Comparison of ENCODE assay signal across 10 cellular contexts in genomic region chr13:87259479-87260083, GRCh38.
DNase-seq lines count a peak whose midpoint lies in the region; ATAC-seq and TF ChIP-seq lines count a peak whose summit lies in the region.
"Had no signal": no experiment of that assay in that cellular context is flagged by ENCODE, and none has a peak within 500 bp of the region (broad histone marks: within the 10 kb centered on the region; RNA-seq: fewer than 3 reads in every experiment).

No MANE protein-coding gene starts in this region.

- no peak overlapping the region for H3K27ac Mint-ChIP-seq in activated naive CD4-positive, alpha-beta T cell treated with anti-CD3 and anti-CD28 coated beads for 36 hours
- no peak overlapping the region for H3K27ac Mint-ChIP-seq in stimulated activated naive CD8-positive, alpha-beta T cell treated with anti-CD3 and anti-CD28 coated beads, Interleukin-15, amount 100 ng/mL, for 72 hours
- H3K27ac Mint-ChIP-seq: memory B cell had no signal

- CTCF ChIA-PET in HCT116 (lab: Charles Lee): no interaction called here
- CTCF ChIA-PET in activated naive CD4-positive, alpha-beta T cell treated with anti-CD3 and anti-CD28 coated beads for 36 hours (lab: Charles Lee): no interaction called here

- no peaks in the 10 kb centered on the region for H3K36me3 Mint-ChIP-seq in activated naive CD4-positive, alpha-beta T cell treated with anti-CD3 and anti-CD28 coated beads for 36 hours (ENCODE audit: low read depth)
- H3K36me3 Mint-ChIP-seq: memory B cell had no signal

- in situ Hi-C loops in ACHN (cut with HindIII; ENCODE audit: low pct_ligation_motif_present, low pct_unique_long_range_greater_than_20kb, low sequenced_read_pairs): no loop called here

- H3K4me2 ChIP-seq in HCT116 (ENCODE audit: low read length): peak overlapping the region; percentile 7; the same call in 1 of the 2 replicates

- peak; percentile 7 to 44 (median 42); a peak in 2 of 6 replicates for TF ChIP-seq CTCF in HCT116 (IDR thresholded peaks at IDR 0.05 in 2 of 3, conservative IDR thresholded peaks at IDR 0.05 in 1 of 3; ENCODE audit: borderline replicate concordance in 1 of 3, insufficient read depth in 1 of 3, low read depth in 2 of 3, low read length in 2 of 3)

- TF ChIP-seq POLR2A in HCT116 (IDR thresholded peaks at IDR 0.05; ENCODE audit: borderline replicate concordance, extremely low read depth, insufficient read depth, insufficient read length): no peak

- H3K27ac ChIP-seq in HCT116 (ENCODE audit: low read depth, low read length): no peak overlapping the region

- intact Hi-C loops in HCT116 (cut with micrococcal nuclease): no loop called here
- intact Hi-C loops in activated naive CD4-positive, alpha-beta T cell treated with anti-CD3 and anti-CD28 coated beads for 36 hours (cut with micrococcal nuclease): no loop called here

- DNase-seq in ACHN (peak; percentile 42), HCT116 (ENCODE audit: low read depth, low spot score) (peak; percentile 13), RPMI8226 (peak; percentile 10), globus pallidus (ENCODE audit: low spot score) (peak; percentile 11), superior temporal gyrus (ENCODE audit: extremely low spot score) (no peak)
- DNase-seq in activated naive CD4-positive, alpha-beta T cell treated with anti-CD3 and anti-CD28 coated beads for 36 hours: no peak
- DNase-seq in stimulated activated naive CD8-positive, alpha-beta T cell treated with anti-CD3 and anti-CD28 coated beads, Interleukin-15, amount 100 ng/mL, for 72 hours: no peak
- DNase-seq: stimulated activated CD4-positive, alpha-beta T cell treated with anti-CD3 and anti-CD28 coated beads, Interleukin-15, amount 100 ng/mL, for 24 hours had no signal

- no peak overlapping the region for H3K4me3 Mint-ChIP-seq in activated naive CD4-positive, alpha-beta T cell treated with anti-CD3 and anti-CD28 coated beads for 36 hours
- H3K4me3 Mint-ChIP-seq in stimulated activated naive CD8-positive, alpha-beta T cell treated with anti-CD3 and anti-CD28 coated beads, Interleukin-15, amount 100 ng/mL, for 72 hours: no peak overlapping the region
- H3K4me3 Mint-ChIP-seq: memory B cell had no signal

- POLR2A ChIA-PET in HCT116 (lab: Charles Lee): no interaction called here

- no peaks in the 10 kb centered on the region for H3K27me3 ChIP-seq in HCT116 (ENCODE audit: insufficient read depth, low read length)

- BruUV-seq in HCT116 (replicated peaks; lab: Mats Ljungman, UMichigan): no TSS peak

- no peak overlapping the region for H3K9ac ChIP-seq in HCT116 (ENCODE audit: low read length)

- H2AFZ ChIP-seq in HCT116 (ENCODE audit: low read depth, low read length, poor library complexity, severe bottlenecking): peak overlapping the region; percentile 55

- no peaks in the 10 kb centered on the region for H3K9me3 ChIP-seq in HCT116 (ENCODE audit: control insufficient read depth in 1 of 2, insufficient read depth in 1 of 2, low read depth in 1 of 2, low read length in 2 of 2)

- no peaks in the 10 kb centered on the region for H3K4me1 Mint-ChIP-seq in activated naive CD4-positive, alpha-beta T cell treated with anti-CD3 and anti-CD28 coated beads for 36 hours (ENCODE audit: low read depth)
- H3K4me1 Mint-ChIP-seq in stimulated activated naive CD8-positive, alpha-beta T cell treated with anti-CD3 and anti-CD28 coated beads, Interleukin-15, amount 100 ng/mL, for 72 hours: no peaks in the 10 kb centered on the region
- H3K4me1 Mint-ChIP-seq: memory B cell had no signal

- no peak overlapping the region for H3K4me3 ChIP-seq in HCT116 (replicated peaks in 1 of 2; ENCODE audit: low read depth in 1 of 2, low read length in 2 of 2)

- TF ChIP-seq RAD21 in HCT116 (IDR thresholded peaks at IDR 0.05; ENCODE audit: low read depth): no peak

- H3K9me2 ChIP-seq in HCT116 (ENCODE audit: insufficient read depth): no peaks in the 10 kb centered on the region

- RAD21 ChIA-PET in HCT116 (lab: Charles Lee; ENCODE audit: low non-redundant PET in 1 of 2, low total read pairs in 2 of 2, uncharacterized antibody in 2 of 2, unreplicated experiment in 2 of 2): no interaction called here

- peak; percentile 84 for ATAC-seq in HCT116
- ATAC-seq in HG02798 (IDR thresholded peaks at IDR 0.05; ENCODE audit: poor library complexity, unreplicated experiment): no peak
- ATAC-seq in stimulated activated naive CD8-positive, alpha-beta T cell treated with anti-CD3 and anti-CD28 coated beads, Interleukin-15, amount 100 ng/mL, for 72 hours: no peak

- H3K36me3 ChIP-seq in HCT116 (ENCODE audit: control insufficient read depth in 1 of 2, insufficient read depth in 2 of 2, low read length in 2 of 2): no peaks in the 10 kb centered on the region

- H3K9me3 Mint-ChIP-seq in activated naive CD4-positive, alpha-beta T cell treated with anti-CD3 and anti-CD28 coated beads for 36 hours: peaks cover 6% of the 10 kb centered on the region
- peaks cover 3 to 9% of the 10 kb centered on the region in 2 donors for H3K9me3 Mint-ChIP-seq in stimulated activated naive CD8-positive, alpha-beta T cell treated with anti-CD3 and anti-CD28 coated beads, Interleukin-15, amount 100 ng/mL, for 72 hours

- H3K4me1 ChIP-seq in HCT116 (ENCODE audit: control insufficient read depth in 1 of 2, insufficient read depth in 2 of 2, low read length in 2 of 2): no peaks in the 10 kb centered on the region

- no peaks in the 10 kb centered on the region for H3K27me3 Mint-ChIP-seq in activated naive CD4-positive, alpha-beta T cell treated with anti-CD3 and anti-CD28 coated beads for 36 hours (ENCODE audit: low read depth)
- no peaks in the 10 kb centered on the region for H3K27me3 Mint-ChIP-seq in stimulated activated naive CD8-positive, alpha-beta T cell treated with anti-CD3 and anti-CD28 coated beads, Interleukin-15, amount 100 ng/mL, for 72 hours
- H3K27me3 Mint-ChIP-seq: memory B cell had no signal

- no peaks in the 10 kb centered on the region for H3K79me2 ChIP-seq in HCT116 (ENCODE audit: insufficient read depth, low read length)

- no peaks in the 10 kb centered on the region for H4K20me1 ChIP-seq in HCT116 (ENCODE audit: insufficient read depth)

TF ChIP-seq in HCT116, 20 proteins besides CTCF, POLR2A, EP300 and RAD21:
- TF ChIP-seq YY1 (IDR thresholded peaks at IDR 0.05; ENCODE audit: extremely low read depth, insufficient replicate concordance, low read depth, low read length): no peak
- no peak for TF ChIP-seq FOSL1 (IDR thresholded peaks at IDR 0.05; ENCODE audit: low read depth)
- TF ChIP-seq MAX (IDR thresholded peaks at IDR 0.05): no peak
- TF ChIP-seq EZH2phosphoT487 (IDR thresholded peaks at IDR 0.05; ENCODE audit: borderline replicate concordance): no peak
- no peak for TF ChIP-seq SIN3A (IDR thresholded peaks at IDR 0.05; ENCODE audit: low read depth)
- TF ChIP-seq ELF1 (IDR thresholded peaks at IDR 0.05; ENCODE audit: borderline replicate concordance, low read depth): no peak
- TF ChIP-seq JUND (IDR thresholded peaks at IDR 0.05): no peak
- TF ChIP-seq CBX3 (IDR thresholded peaks at IDR 0.05; ENCODE audit: low read depth): no peak
- no peak for TF ChIP-seq ZBTB33 (IDR thresholded peaks at IDR 0.05; ENCODE audit: extremely low read depth, insufficient replicate concordance, low read length)
- no peak for TF ChIP-seq ZNF274 (IDR thresholded peaks at IDR 0.05; ENCODE audit: low read depth, low read length)

Comparison
In these comparisons a context has a peak if more than half of its experiments do, and no peak if none do; other contexts are left out.
1. DNase-seq: peak in ACHN (single experiment), HCT116 (single experiment), RPMI8226 (single experiment) and globus pallidus (single experiment); none in activated naive CD4-positive, alpha-beta T cell treated with anti-CD3 and anti-CD28 coated beads for 36 hours (single experiment), stimulated activated naive CD8-positive, alpha-beta T cell treated with anti-CD3 and anti-CD28 coated beads, Interleukin-15, amount 100 ng/mL, for 72 hours (0 of 2) and superior temporal gyrus (single experiment).